Comparison of ENCODE assay signal across 7 cellular contexts in the genomic region with DNA sequence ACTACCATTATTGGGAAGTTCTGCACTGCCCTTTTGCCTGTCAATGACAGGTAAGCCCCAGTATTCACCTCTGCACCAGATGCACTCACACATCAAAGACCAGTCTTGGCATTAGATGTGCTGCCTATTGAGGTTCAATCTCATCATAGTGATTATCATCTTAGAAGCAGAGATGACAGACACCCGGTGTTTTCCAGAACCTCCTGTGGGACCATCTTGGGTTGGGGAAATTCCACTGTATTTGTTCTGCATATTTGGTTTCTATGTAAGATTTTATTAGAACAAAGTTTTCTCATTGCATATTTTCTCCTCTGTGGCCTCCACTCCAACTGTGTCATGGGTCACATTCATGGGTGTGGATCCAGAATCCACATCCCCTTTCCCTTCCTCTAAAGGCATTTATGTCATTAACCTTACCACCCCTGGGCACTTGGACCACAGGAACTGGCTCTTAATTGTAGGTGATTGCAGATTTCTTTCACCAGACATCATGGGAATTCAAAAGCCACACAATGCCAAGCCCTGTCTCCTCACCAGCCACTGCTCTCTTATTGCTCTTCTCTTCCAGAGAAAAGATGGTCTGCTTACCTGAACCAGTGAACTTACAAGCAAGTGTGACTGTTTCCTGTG. TPM values are rescaled to one million over a fixed set of nuclear protein-coding genes. Genes with fewer than 3 reads are reported as not detected.
A peak's percentile ranks its signal among the peaks of the same experiment; 100 is the strongest.
DNase-seq lines count a peak whose midpoint lies in the region; ATAC-seq and TF ChIP-seq lines count a peak whose summit lies in the region.

No MANE protein-coding gene starts in this region.

- in situ Hi-C loops in astrocyte of the spinal cord (cut with HindIII; ENCODE audit: low sequenced_read_pairs): no loop called here

- no peaks in the 10 kb centered on the region for H3K36me3 ChIP-seq in spleen

- H3K27me3 ChIP-seq in spleen (replicated peaks in 1 of 7): no peaks in the 10 kb centered on the region

- 37 to 77% (median 44%) methylated on average over 1 of the region's 1 CpG for WGBS in spleen, 5 donors

- intact Hi-C loops in spleen (cut with DNase I; ENCODE audit: low total_unique reads): no loop called here

- peak overlapping the region in 7 of 8 donors; percentile 4 to 72 (median 54) for H3K27ac ChIP-seq in spleen

- no peak for TF ChIP-seq POLR2A in spleen (IDR thresholded peaks at IDR 0.05)

- H3K4me3 ChIP-seq in astrocyte of the spinal cord (ENCODE audit: low read depth, low read length) (no peak overlapping the region), spleen (no peak overlapping the region)

- TF ChIP-seq CTCF in astrocyte of the spinal cord (IDR thresholded peaks at IDR 0.05; ENCODE audit: low read depth, low read length) (no peak), spleen (IDR thresholded peaks at IDR 0.05 in 8 of 11, conservative IDR thresholded peaks at IDR 0.05 in 3 of 11) (no peak)

- ATAC-seq in GM18907 (IDR thresholded peaks at IDR 0.05; ENCODE audit: unreplicated experiment) (peak; percentile 51), HG02798 (IDR thresholded peaks at IDR 0.05; ENCODE audit: poor library complexity, unreplicated experiment) (peak; percentile 37)

- H3K9me3 ChIP-seq in spleen: no peaks in the 10 kb centered on the region

- peak; percentile 29 for DNase-seq in astrocyte of the spinal cord (ENCODE audit: low read depth, low spot score)
- DNase-seq in spleen: no peak
- DNase-seq in DMS 273 treated with DMSO at 0.1 percent for 48 hours (lab: John Stamatoyannopoulos, UW): no peak
- no peak for DNase-seq in activated CD8-positive, alpha-beta memory T cell treated with anti-CD3 and anti-CD28 coated beads, Interleukin-2, amount 50 U/mL, for 4 hours
- DNase-seq in DMS79 (lab: John Stamatoyannopoulos, UW): no peak

- H3K4me1 ChIP-seq in spleen: peaks cover 19 to 56% (median 40%) of the 10 kb centered on the region in 6 donors

RNA-seq across cellular contexts. Expression of a gene that starts 31.2 kb away (rescaled TPM):
- total RNA-seq in spleen: 1 to 10 TPM in 3 of 7 donors, under 1 TPM in 3, not detected in 1; 0.27 to 6.8 (median 1.0) TPM
- polyA plus RNA-seq in spleen: under 1 TPM; 0.44 to 0.80 (median 0.61) TPM

RNA-seq across cellular contexts. Expression of a gene that starts 31.5 kb away (rescaled TPM):
- 1 to 10 TPM; 4.8 to 9.8 (median 6.9) TPM for total RNA-seq in spleen
- polyA plus RNA-seq in spleen: 1 to 10 TPM; 3.1 to 8.3 (median 7.0) TPM

RNA-seq across cellular contexts. Expression of a gene that starts 48.3 kb away (rescaled TPM):
- 10 to 100 TPM; 30.4 to 58.5 (median 38.4) TPM for total RNA-seq in spleen
- 100 to 1,000 TPM in 2 of 3 donors, 10 to 100 TPM in 1; 97.4 to 136 (median 115) TPM for polyA plus RNA-seq in spleen

RNA-seq across cellular contexts. Expression of a gene that starts 49.6 kb away (rescaled TPM):
- 10 to 100 TPM; 16.1 to 29.2 (median 24.3) TPM for total RNA-seq in spleen
- polyA plus RNA-seq in spleen: 10 to 100 TPM in 2 of 3 donors, 1 to 10 TPM in 1; 7.1 to 14.4 (median 10.3) TPM
